8 cellular contexts compared by ENCODE assay signal in genomic region chr16:55842369-55843104, GRCh38. TPM values are rescaled to one million over a fixed set of nuclear protein-coding genes. Genes with fewer than 3 reads are reported as not detected.
DNase-seq lines count a peak whose midpoint lies in the region; ATAC-seq, FAIRE-seq and TF ChIP-seq lines count a peak whose summit lies in the region.

No MANE protein-coding gene starts in this region.

- no peak overlapping the region for H3K4me3 Mint-ChIP-seq in H9

- peak; percentile 36 for FAIRE-seq in islet of Langerhans (lab: Jason Lieb, UNC)

- H3K4me2 ChIP-seq in H9 (ENCODE audit: insufficient read depth, insufficient read length, low read length): no peak overlapping the region

- H3K4me3 ChIP-seq in brain microvascular endothelial cell (ENCODE audit: low read depth, low read length) (no peak overlapping the region), tibial artery (no peak overlapping the region)

- no peak overlapping the region for H3T11ph ChIP-seq in H9 (ENCODE audit: low read length)

- no peaks in the 10 kb centered on the region for H3K79me1 ChIP-seq in H9 (ENCODE audit: insufficient read depth, low read depth, low read length, poor library complexity, severe bottlenecking)

- H2AFZ ChIP-seq in H9 (ENCODE audit: low read length): no peak overlapping the region

- no peak overlapping the region for H3K18ac ChIP-seq in H9 (ENCODE audit: insufficient read length, low read depth, low read length)

- no peak overlapping the region for H2BK5ac ChIP-seq in H9 (ENCODE audit: insufficient read length, low read length)

- no peaks in the 10 kb centered on the region for H3K9me3 Mint-ChIP-seq in H9

- peaks cover 0 to 6% of the 10 kb centered on the region in 2 experiments; a peak in 3 of 4 replicates for H3K4me1 Mint-ChIP-seq in H9

- H4K20me1 ChIP-seq in H9 (ENCODE audit: control insufficient read depth, insufficient read depth, insufficient read length): no peaks in the 10 kb centered on the region

- H3K79me2 ChIP-seq in H9 (ENCODE audit: insufficient read depth, low read length): no peaks in the 10 kb centered on the region

- H3K36me3 Mint-ChIP-seq in H9 (ENCODE audit: insufficient read depth in 1 of 3, low read depth in 3 of 3): no peaks in the 10 kb centered on the region

- no peak overlapping the region for H3K56ac ChIP-seq in H9 (ENCODE audit: insufficient read length, low read depth, low read length)

- no peak overlapping the region for H3K9ac ChIP-seq in H9 (ENCODE audit: extremely low read depth, insufficient read length, low read length)

- H3K9me3 ChIP-seq in H9 (ENCODE audit: control insufficient read depth, low read depth, low read length) (no peaks in the 10 kb centered on the region), tibial artery (no peaks in the 10 kb centered on the region)

- ATAC-seq in HG02884 (IDR thresholded peaks at IDR 0.05; ENCODE audit: unreplicated experiment): no peak

- no peaks in the 10 kb centered on the region for H3K36me3 ChIP-seq in brain microvascular endothelial cell (replicated peaks)
- H3K36me3 ChIP-seq in tibial artery: no peaks in the 10 kb centered on the region

- in situ Hi-C loops in brain microvascular endothelial cell (cut with HindIII; ENCODE audit: low pct_ligation_motif_present, low sequenced_read_pairs): loop anchor here (25.0 kb wide), 1 partner anchor 405 kb away; no protein-coding TSS in a partner anchor

- H3K4me1 ChIP-seq in H9 (ENCODE audit: insufficient read depth, low read length) (no peaks in the 10 kb centered on the region), tibial artery (no peaks in the 10 kb centered on the region)

- no peak overlapping the region for H2BK20ac ChIP-seq in H9 (ENCODE audit: low read depth, low read length, poor library complexity, severe bottlenecking)

- no peak overlapping the region for H2BK12ac ChIP-seq in H9 (ENCODE audit: insufficient read length, low read depth, low read length)

- TF ChIP-seq CTCF in H9 (conservative IDR thresholded peaks at IDR 0.05) (peak; percentile 82), brain microvascular endothelial cell (IDR thresholded peaks at IDR 0.05; ENCODE audit: low read depth, low read length, missing control alignments) (peak; percentile 74), tibial artery (IDR thresholded peaks at IDR 0.05) (peak; percentile 69 to 75)

- no peak overlapping the region for H4K91ac ChIP-seq in H9 (ENCODE audit: insufficient read length, low read depth, low read length)

- DNase-seq in NCI-H1417 (lab: John Stamatoyannopoulos, UW) (peak; percentile 13 to 72 (median 36)), NCI-H1417 treated with DMSO at 0.1 percent for 48 hours (lab: John Stamatoyannopoulos, UW) (no peak), H9 (no peak), NCI-H82 treated with DMSO at 0.1 percent for 48 hours (lab: John Stamatoyannopoulos, UW; ENCODE audit: unreplicated experiment) (peak; percentile 1), brain microvascular endothelial cell (peak; percentile 23), tibial artery (no peak)

- no peak overlapping the region for H3K4ac ChIP-seq in H9 (ENCODE audit: low read depth, low read length)

- peaks cover 14% of the 10 kb centered on the region for H3K27me3 Mint-ChIP-seq in H9 (ENCODE audit: low read depth)

- no peak overlapping the region for H4K8ac ChIP-seq in H9 (replicated peaks; ENCODE audit: insufficient read length, low read depth, low read length)

- H3K23me2 ChIP-seq in H9 (ENCODE audit: insufficient read length, low read depth, low read length, poor library complexity, severe bottlenecking): no peaks in the 10 kb centered on the region

- H3K23ac ChIP-seq in H9 (ENCODE audit: insufficient read length, low read depth, low read length): no peak overlapping the region

- H3K14ac ChIP-seq in H9 (ENCODE audit: insufficient read depth, low read length): no peak overlapping the region

- no CpG with 5 or more reads among the region's 11 CpGs for WGBS in H9 (ENCODE audit: extremely low coverage, insufficient read length, low lambda C conversion rate)

- H3K27me3 ChIP-seq in H9 (ENCODE audit: insufficient read depth, low read length) (no peaks in the 10 kb centered on the region), brain microvascular endothelial cell (replicated peaks) (no peaks in the 10 kb centered on the region), tibial artery (peaks cover 0 to 24% of the 10 kb centered on the region in 2 donors)

- no peak overlapping the region for H4K5ac ChIP-seq in H9 (ENCODE audit: insufficient read length, low read depth, low read length)

- no peak overlapping the region for H2BK120ac ChIP-seq in H9 (ENCODE audit: low read depth, low read length, poor library complexity, severe bottlenecking)

- H2AK5ac ChIP-seq in H9 (ENCODE audit: insufficient read length, low read length): no peak overlapping the region

- H2BK15ac ChIP-seq in H9 (ENCODE audit: low read depth, low read length): no peak overlapping the region

- H3K27ac ChIP-seq in H9 (ENCODE audit: insufficient read length, low read depth, low read length) (no peak overlapping the region), brain microvascular endothelial cell (no peak overlapping the region), tibial artery (no peak overlapping the region)

- H3K27ac Mint-ChIP-seq in H9: peak overlapping the region in 1 of 3 experiments; percentile 8; a peak in 1 of 7 replicates

- intact Hi-C loops in tibial artery (cut with DNase I; ENCODE audit: low total_unique reads): loop anchor here (5.0 kb wide), 2 partner anchors 130 to 375 kb away; no protein-coding TSS in a partner anchor

RNA-seq across cellular contexts. Expression of gene CES1, which starts 9.6 kb away (rescaled TPM):
- total RNA-seq in H9 (2021): not detected in 2 replicates

RNA-seq across cellular contexts. Expression of gene CES5A, which starts 32.6 kb away (rescaled TPM):
- not detected in 2 replicates for total RNA-seq in H9 (2021)

Comparison
In these comparisons a context has a peak if more than half of its experiments do, and no peak if none do; other contexts are left out.
1. DNase-seq: peak in NCI-H1417 (3 of 3), NCI-H82 treated with DMSO at 0.1 percent for 48 hours (single experiment) and brain microvascular endothelial cell (single experiment); none in NCI-H1417 treated with DMSO at 0.1 percent for 48 hours (single experiment), H9 (single experiment) and tibial artery (0 of 2).
2. Peak in every context shown above with its lines, with median percentiles within 50 percentile points of each other: CTCF ChIP-seq.